ENCODE assay signal across 2 cellular contexts in the genomic region with DNA sequence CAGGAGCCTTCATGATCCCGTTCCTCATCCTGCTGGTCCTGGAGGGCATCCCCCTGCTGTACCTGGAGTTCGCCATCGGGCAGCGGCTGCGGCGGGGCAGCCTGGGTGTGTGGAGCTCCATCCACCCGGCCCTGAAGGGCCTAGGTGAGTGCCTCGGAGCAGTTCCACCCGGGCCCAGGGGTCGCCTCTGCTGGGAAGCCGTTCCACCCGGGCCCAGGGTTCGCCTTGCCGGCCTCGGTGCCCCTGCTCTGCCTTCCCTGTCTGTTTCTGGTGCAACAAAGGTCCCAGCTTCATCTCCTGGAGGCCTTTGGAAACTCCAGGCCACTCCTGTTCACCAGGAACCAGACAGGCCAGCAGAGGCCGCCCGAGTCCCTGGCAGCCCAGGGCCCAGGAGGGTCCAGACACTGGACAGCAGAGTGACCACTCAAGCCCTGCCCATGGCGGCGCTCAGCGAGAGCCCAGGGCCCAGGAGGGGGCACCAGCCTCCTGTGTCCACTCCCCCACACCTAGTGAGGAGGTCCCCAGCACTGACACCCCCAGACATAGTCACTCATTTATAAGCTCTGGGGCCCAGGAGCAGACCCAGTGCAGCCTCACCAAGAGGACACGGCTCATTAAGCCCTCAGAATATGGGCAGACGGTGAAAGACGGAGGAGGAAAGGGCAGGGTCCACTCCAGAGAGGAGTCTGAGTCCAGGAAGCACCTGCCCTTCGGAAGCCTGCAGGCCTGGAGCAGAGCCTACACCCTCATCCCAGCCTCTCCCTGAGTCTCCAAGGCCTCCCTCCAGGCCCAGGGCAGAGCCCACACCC.
TF ChIP-seq lines count a peak whose summit lies in the region.

No MANE protein-coding gene starts in this region.

TF ChIP-seq in HCT116, 20 proteins besides CTCF, POLR2A, EP300 and RAD21 (continued from another document):
- TF ChIP-seq, protein P1, sequence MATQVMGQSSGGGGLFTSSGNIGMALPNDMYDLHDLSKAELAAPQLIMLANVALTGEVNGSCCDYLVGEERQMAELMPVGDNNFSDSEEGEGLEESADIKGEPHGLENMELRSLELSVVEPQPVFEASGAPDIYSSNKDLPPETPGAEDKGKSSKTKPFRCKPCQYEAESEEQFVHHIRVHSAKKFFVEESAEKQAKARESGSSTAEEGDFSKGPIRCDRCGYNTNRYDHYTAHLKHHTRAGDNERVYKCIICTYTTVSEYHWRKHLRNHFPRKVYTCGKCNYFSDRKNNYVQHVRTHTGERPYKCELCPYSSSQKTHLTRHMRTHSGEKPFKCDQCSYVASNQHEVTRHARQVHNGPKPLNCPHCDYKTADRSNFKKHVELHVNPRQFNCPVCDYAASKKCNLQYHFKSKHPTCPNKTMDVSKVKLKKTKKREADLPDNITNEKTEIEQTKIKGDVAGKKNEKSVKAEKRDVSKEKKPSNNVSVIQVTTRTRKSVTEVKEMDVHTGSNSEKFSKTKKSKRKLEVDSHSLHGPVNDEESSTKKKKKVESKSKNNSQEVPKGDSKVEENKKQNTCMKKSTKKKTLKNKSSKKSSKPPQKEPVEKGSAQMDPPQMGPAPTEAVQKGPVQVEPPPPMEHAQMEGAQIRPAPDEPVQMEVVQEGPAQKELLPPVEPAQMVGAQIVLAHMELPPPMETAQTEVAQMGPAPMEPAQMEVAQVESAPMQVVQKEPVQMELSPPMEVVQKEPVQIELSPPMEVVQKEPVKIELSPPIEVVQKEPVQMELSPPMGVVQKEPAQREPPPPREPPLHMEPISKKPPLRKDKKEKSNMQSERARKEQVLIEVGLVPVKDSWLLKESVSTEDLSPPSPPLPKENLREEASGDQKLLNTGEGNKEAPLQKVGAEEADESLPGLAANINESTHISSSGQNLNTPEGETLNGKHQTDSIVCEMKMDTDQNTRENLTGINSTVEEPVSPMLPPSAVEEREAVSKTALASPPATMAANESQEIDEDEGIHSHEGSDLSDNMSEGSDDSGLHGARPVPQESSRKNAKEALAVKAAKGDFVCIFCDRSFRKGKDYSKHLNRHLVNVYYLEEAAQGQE (IDR thresholded peaks at IDR 0.05; ENCODE audit: low read depth): no peak
- TF ChIP-seq, protein P2, sequence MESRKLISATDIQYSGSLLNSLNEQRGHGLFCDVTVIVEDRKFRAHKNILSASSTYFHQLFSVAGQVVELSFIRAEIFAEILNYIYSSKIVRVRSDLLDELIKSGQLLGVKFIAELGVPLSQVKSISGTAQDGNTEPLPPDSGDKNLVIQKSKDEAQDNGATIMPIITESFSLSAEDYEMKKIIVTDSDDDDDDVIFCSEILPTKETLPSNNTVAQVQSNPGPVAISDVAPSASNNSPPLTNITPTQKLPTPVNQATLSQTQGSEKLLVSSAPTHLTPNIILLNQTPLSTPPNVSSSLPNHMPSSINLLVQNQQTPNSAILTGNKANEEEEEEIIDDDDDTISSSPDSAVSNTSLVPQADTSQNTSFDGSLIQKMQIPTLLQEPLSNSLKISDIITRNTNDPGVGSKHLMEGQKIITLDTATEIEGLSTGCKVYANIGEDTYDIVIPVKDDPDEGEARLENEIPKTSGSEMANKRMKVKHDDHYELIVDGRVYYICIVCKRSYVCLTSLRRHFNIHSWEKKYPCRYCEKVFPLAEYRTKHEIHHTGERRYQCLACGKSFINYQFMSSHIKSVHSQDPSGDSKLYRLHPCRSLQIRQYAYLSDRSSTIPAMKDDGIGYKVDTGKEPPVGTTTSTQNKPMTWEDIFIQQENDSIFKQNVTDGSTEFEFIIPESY (IDR thresholded peaks at IDR 0.05; ENCODE audit: extremely low read depth, insufficient replicate concordance, low read length): no peak
- no peak for TF ChIP-seq ZNF274 (IDR thresholded peaks at IDR 0.05; ENCODE audit: low read depth, low read length)
- no peak for TF ChIP-seq SP1 (IDR thresholded peaks at IDR 0.05; ENCODE audit: low read depth)
- no peak for TF ChIP-seq SRF (IDR thresholded peaks at IDR 0.05; ENCODE audit: low read depth)
- no peak for TF ChIP-seq POLR2AphosphoS5 (IDR thresholded peaks at IDR 0.05; ENCODE audit: low read depth, low read length)
- TF ChIP-seq CEBPB (IDR thresholded peaks at IDR 0.05; ENCODE audit: low read depth): no peak
- TF ChIP-seq EZH2phosphoT487 (IDR thresholded peaks at IDR 0.05; ENCODE audit: borderline replicate concordance): no peak

TF ChIP-seq in SK-N-SH, 30 proteins besides CTCF, POLR2A, EP300 and RAD21 (continued from another document):
- TF ChIP-seq, protein P1 (IDR thresholded peaks at IDR 0.05; ENCODE audit: low read depth, low read length): no peak
- no peak for TF ChIP-seq TAF1 (IDR thresholded peaks at IDR 0.05; ENCODE audit: borderline replicate concordance, low read depth, low read length)
- TF ChIP-seq SMC3 (IDR thresholded peaks at IDR 0.05; ENCODE audit: low read depth, low read length): peak; percentile 56
- no peak for TF ChIP-seq JUND (IDR thresholded peaks at IDR 0.05)
- TF ChIP-seq RFX5 (IDR thresholded peaks at IDR 0.05; ENCODE audit: low read length): no peak
- TF ChIP-seq, protein P3, sequence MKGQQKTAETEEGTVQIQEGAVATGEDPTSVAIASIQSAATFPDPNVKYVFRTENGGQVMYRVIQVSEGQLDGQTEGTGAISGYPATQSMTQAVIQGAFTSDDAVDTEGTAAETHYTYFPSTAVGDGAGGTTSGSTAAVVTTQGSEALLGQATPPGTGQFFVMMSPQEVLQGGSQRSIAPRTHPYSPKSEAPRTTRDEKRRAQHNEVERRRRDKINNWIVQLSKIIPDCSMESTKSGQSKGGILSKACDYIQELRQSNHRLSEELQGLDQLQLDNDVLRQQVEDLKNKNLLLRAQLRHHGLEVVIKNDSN (IDR thresholded peaks at IDR 0.05; ENCODE audit: borderline replicate concordance, low read depth): no peak
